Comparison of ENCODE assay signal across 15 cellular contexts in genomic region chr9:89219637-89220036, GRCh38. TPM values are rescaled to one million over a fixed set of nuclear protein-coding genes. Genes with fewer than 3 reads are reported as not detected.
DNase-seq lines count a peak whose midpoint lies in the region; ATAC-seq and TF ChIP-seq lines count a peak whose summit lies in the region.
"Had no signal": no experiment of that assay in that cellular context is flagged by ENCODE, and none has a peak within 500 bp of the region (broad histone marks: within the 10 kb centered on the region; RNA-seq: fewer than 3 reads in every experiment).

No MANE protein-coding gene starts in this region.

- no peak overlapping the region for H3K27ac Mint-ChIP-seq in CD4-positive, alpha-beta memory T cell

- peak; percentile 16 for DNase-seq in GM06990 (ENCODE audit: extremely low read depth, insufficient read length)
- DNase-seq in Karpas-422 = peak; percentile 76
- DNase-seq in CD4-positive, alpha-beta memory T cell = no peak
- no peak for DNase-seq in OCI-M1 (lab: John Stamatoyannopoulos, UW)
- DNase-seq in NAMALWA (ENCODE audit: low spot score) = no peak
- DNase-seq: 8988T, AML-193, DMS53, GF-D8 had no signal

- intact Hi-C loops in CD4-positive, alpha-beta memory T cell (cut with micrococcal nuclease) = no loop called here

- H3K4me1 Mint-ChIP-seq in CD4-positive, alpha-beta memory T cell = no peaks in the 10 kb centered on the region

- peaks cover 69% of the 10 kb centered on the region for H3K4me1 ChIP-seq in Karpas-422 (ENCODE audit: low read length)
- H3K4me1 ChIP-seq in CD4-positive, alpha-beta memory T cell (ENCODE audit: insufficient read depth, low read length) = no peaks in the 10 kb centered on the region
- H3K4me1 ChIP-seq: HAP-1 had no signal

- ATAC-seq in HG02798 (IDR thresholded peaks at IDR 0.05; ENCODE audit: poor library complexity, unreplicated experiment) = peak; percentile 55
- ATAC-seq: GM12878, HepG2 had no signal

- peak overlapping the region; percentile 59 for H3K4me2 ChIP-seq in Karpas-422 (ENCODE audit: low read depth, low read length, poor library complexity, severe bottlenecking)
- H3K4me2 ChIP-seq in neural cell (ENCODE audit: low read length) = no peak overlapping the region
- H3K4me2 ChIP-seq: BLaER1 had no signal

- H3K27ac ChIP-seq in Karpas-422 (ENCODE audit: low read length) (peak overlapping the region; percentile 92), neural cell (ENCODE audit: low read length) (peak overlapping the region; percentile 95)
- H3K27ac ChIP-seq in CD4-positive, alpha-beta memory T cell (ENCODE audit: low read depth, low read length) = no peak overlapping the region
- H3K27ac ChIP-seq: BLaER1 had no signal

- no peak for TF ChIP-seq EP300 in neural cell (conservative IDR thresholded peaks at IDR 0.05; ENCODE audit: poor library complexity, severe bottlenecking)

- TF ChIP-seq RAD21 in neural cell (conservative IDR thresholded peaks at IDR 0.05) = no peak

- H3K79me2 ChIP-seq in Karpas-422 (ENCODE audit: low read length) (no peaks in the 10 kb centered on the region), neural cell (replicated peaks; ENCODE audit: insufficient read depth, low read length) (no peaks in the 10 kb centered on the region)

- no peak for TF ChIP-seq CTCF in GM06990 (IDR thresholded peaks at IDR 0.05; ENCODE audit: insufficient read depth, low read length, poor library complexity, severe bottlenecking)
- TF ChIP-seq CTCF in neural cell (IDR thresholded peaks at IDR 0.05; ENCODE audit: poor library complexity, severe bottlenecking) = no peak

- no peak overlapping the region for H2AFZ ChIP-seq in Karpas-422 (ENCODE audit: low read length)
- H2AFZ ChIP-seq in neural cell (ENCODE audit: low read depth, low read length) = no peak overlapping the region

- H3K27me3 Mint-ChIP-seq in CD4-positive, alpha-beta memory T cell = peaks cover 2 to 4% of the 10 kb centered on the region in 2 donors

- CTCF ChIA-PET in CD4-positive, alpha-beta memory T cell (lab: Charles Lee; ENCODE audit: partially characterized antibody) = no interaction called here

- H3K9ac ChIP-seq in Karpas-422 (ENCODE audit: low read length) (peak overlapping the region; percentile 56), neural cell (ENCODE audit: low read length) (no peak overlapping the region)
- H3K9ac ChIP-seq: BLaER1 had no signal

- H3K9me3 ChIP-seq in Karpas-422 (ENCODE audit: low read length) (no peaks in the 10 kb centered on the region), neural cell (ENCODE audit: low read length) (no peaks in the 10 kb centered on the region)
- no peaks in the 10 kb centered on the region for H3K9me3 ChIP-seq in CD4-positive, alpha-beta memory T cell (ENCODE audit: control insufficient read depth in 1 of 2, low read length in 2 of 2)
- H3K9me3 ChIP-seq: BLaER1, HAP-1 had no signal

- H3K27me3 ChIP-seq in GM06990 (replicated peaks; ENCODE audit: control insufficient read depth, insufficient read depth, low read length) (no peaks in the 10 kb centered on the region; the same call in 1 of the 2 replicates), Karpas-422 (ENCODE audit: low read length) (no peaks in the 10 kb centered on the region), neural cell (ENCODE audit: insufficient read depth, low read depth, low read length) (no peaks in the 10 kb centered on the region)
- H3K27me3 ChIP-seq in CD4-positive, alpha-beta memory T cell (ENCODE audit: insufficient read depth, low read length) = no peaks in the 10 kb centered on the region
- H3K27me3 ChIP-seq: BLaER1 had no signal

- H3K4me3 Mint-ChIP-seq in CD4-positive, alpha-beta memory T cell = no peak overlapping the region

- H3K9me3 Mint-ChIP-seq in CD4-positive, alpha-beta memory T cell = no peaks in the 10 kb centered on the region

- H3K4me3 ChIP-seq in GM06990 (replicated peaks; ENCODE audit: low read depth, low read length) = no peak overlapping the region
- H3K4me3 ChIP-seq in Karpas-422 (ENCODE audit: low read length) = peak overlapping the region; percentile 39; the same call in 1 of the 2 replicates
- H3K4me3 ChIP-seq in neural cell (ENCODE audit: low read length) = no peak overlapping the region
- H3K4me3 ChIP-seq in CD4-positive, alpha-beta memory T cell (ENCODE audit: low read length in 2 of 2) = no peak overlapping the region
- H3K4me3 ChIP-seq: BLaER1, GM12878, HAP-1 had no signal

- POLR2A ChIA-PET in CD4-positive, alpha-beta memory T cell (lab: Charles Lee; ENCODE audit: partially characterized antibody) = no interaction called here

- H3K36me3 ChIP-seq in GM06990 (ENCODE audit: control insufficient read depth, insufficient read depth, low read length) (no peaks in the 10 kb centered on the region), Karpas-422 (ENCODE audit: insufficient read depth, low read length) (no peaks in the 10 kb centered on the region), neural cell (ENCODE audit: insufficient read depth, low read length) (no peaks in the 10 kb centered on the region)
- H3K36me3 ChIP-seq in CD4-positive, alpha-beta memory T cell (ENCODE audit: insufficient read depth, low read length) = no peaks in the 10 kb centered on the region
- H3K36me3 ChIP-seq: BLaER1, HAP-1 had no signal

- H3K9me2 ChIP-seq in Karpas-422 (replicated peaks; ENCODE audit: insufficient read depth, low read length) (no peaks in the 10 kb centered on the region), neural cell (ENCODE audit: insufficient read depth, low read length) (no peaks in the 10 kb centered on the region)

- H3K36me3 Mint-ChIP-seq in CD4-positive, alpha-beta memory T cell = no peaks in the 10 kb centered on the region

- peaks cover 6% of the 10 kb centered on the region for H3F3A ChIP-seq in neural cell (ENCODE audit: insufficient read depth, low read length, poor library complexity, severe bottlenecking)

- no peaks in the 10 kb centered on the region for H4K20me1 ChIP-seq in Karpas-422 (ENCODE audit: insufficient read depth, low read depth, low read length)
- no peaks in the 10 kb centered on the region for H4K20me1 ChIP-seq in neural cell (ENCODE audit: insufficient read depth)
- H4K20me1 ChIP-seq: BLaER1 had no signal

TF ChIP-seq in neural cell, 6 proteins besides CTCF, POLR2A, EP300 and RAD21:
- TF ChIP-seq EZH2 (IDR thresholded peaks at IDR 0.05; ENCODE audit: borderline replicate concordance, insufficient read depth, low read length, poor library complexity, severe bottlenecking) (no peak), MXI1 (conservative IDR thresholded peaks at IDR 0.05; ENCODE audit: poor library complexity, severe bottlenecking) (no peak), REST (IDR thresholded peaks at IDR 0.05; ENCODE audit: borderline replicate concordance) (no peak), TAF1 (IDR thresholded peaks at IDR 0.05; ENCODE audit: low read depth) (no peak), POLR2AphosphoS5 (IDR thresholded peaks at IDR 0.05) (no peak), SMC3 (conservative IDR thresholded peaks at IDR 0.05; ENCODE audit: poor library complexity) (no peak)
TF ChIP-seq in neural cell: peak in this region for 0.

RNA-seq across cellular contexts. Expression of gene SHC3, which starts 41.0 kb away (rescaled TPM):
- total RNA-seq in Karpas-422 (2014; rRNA removed; shearing (Covaris generic); ENCODE audit: low replicate concordance) = 0.04 TPM in 1 of 2 replicates, not detected in the other
- 20.1 and 22.9 TPM in 2 replicates for polyA plus RNA-seq in neural cell
- polyA minus RNA-seq in neural cell = 53.4 and 54.3 TPM in 2 replicates
- total RNA-seq in CD4-positive, alpha-beta memory T cell = under 1 TPM in 1 of 2 experiments, not detected in 1; 0.06 TPM
- polyA plus RNA-seq in CD4-positive, alpha-beta memory T cell = not detected

Comparison
In these comparisons a context has a peak if more than half of its experiments do, and no peak if none do; other contexts are left out.
1. DNase-seq: peak in GM06990 (single experiment) and Karpas-422 (single experiment); none in CD4-positive, alpha-beta memory T cell (0 of 5), OCI-M1 (single experiment) and NAMALWA (single experiment).